In genomic region chr16:17777461-17777863, GRCh38 we compare ENCODE assay signal across 18 cellular contexts.
DNase-seq lines count a peak whose midpoint lies in the region; ATAC-seq and TF ChIP-seq lines count a peak whose summit lies in the region.
"Had no signal": no experiment of that assay in that cellular context is flagged by ENCODE, and none has a peak within 500 bp of the region (broad histone marks: within the 10 kb centered on the region; RNA-seq: fewer than 3 reads in every experiment).

No MANE protein-coding gene starts in this region.

- H3K9me3 Mint-ChIP-seq in WTC11 = peaks cover 8% of the 10 kb centered on the region
- H3K9me3 Mint-ChIP-seq: activated CD4-positive, alpha-beta T cell treated with anti-CD3 and anti-CD28 coated beads, Interleukin-2, amount 10 ng/mL, durations not matched to agents 24 days and 14 days; natural killer cell; stimulated activated naive CD8-positive, alpha-beta T cell treated with anti-CD3 and anti-CD28 coated beads, Interleukin-15, amount 100 ng/mL, for 72 hours had no signal

- CTCF ChIA-PET in WTC11 (lab: Charles Lee) = no interaction called here

- H3K4me1 ChIP-seq in HUES48 (ENCODE audit: control insufficient read depth, insufficient read depth, low read length) = peaks cover 5% of the 10 kb centered on the region; the same call in 1 of the 2 replicates
- H3K4me1 ChIP-seq: SJCRH30 had no signal

- TF ChIP-seq CTCF in fibroblast of the aortic adventitia (IDR thresholded peaks at IDR 0.05; ENCODE audit: insufficient read depth, low read length) (no peak), WTC11 (IDR thresholded peaks at IDR 0.05) (no peak)

- peak; percentile 16 for DNase-seq in AG08395 (ENCODE audit: low spot score)
- peak; percentile 58 for DNase-seq in fibroblast of the aortic adventitia (ENCODE audit: low read depth)
- no peak for DNase-seq in COLO668 (lab: John Stamatoyannopoulos, UW; ENCODE audit: unreplicated experiment)
- no peak for DNase-seq in WTC11 (ENCODE audit: low spot score)
- no peak for DNase-seq in CD1c-positive myeloid dendritic cell (ENCODE audit: extremely low spot score)
- DNase-seq: activated CD4-positive, alpha-beta T cell treated with anti-CD3 and anti-CD28 coated beads, Interleukin-2, amount 10 ng/mL, durations not matched to agents 24 days and 14 days; AML-193; effector CD8-positive, alpha-beta T cell; foreskin melanocyte; natural killer cell; NCI-H2029 treated with DMSO at 0.1 percent for 48 hours; SJCRH30; stimulated activated CD4-positive, alpha-beta T cell treated with anti-CD3 and anti-CD28 coated beads, Interleukin-15, amount 100 ng/mL, for 24 hours; stimulated activated naive CD8-positive, alpha-beta T cell treated with anti-CD3 and anti-CD28 coated beads, Interleukin-15, amount 100 ng/mL, for 72 hours had no signal

- POLR2A ChIA-PET in WTC11 (lab: Charles Lee) = no interaction called here

- H3K9ac ChIP-seq in HUES48 (ENCODE audit: low read depth, low read length) = no peak overlapping the region

- no peak overlapping the region for H3K4me3 ChIP-seq in HUES48 (ENCODE audit: low read depth, low read length)
- no peak overlapping the region for H3K4me3 ChIP-seq in fibroblast of the aortic adventitia (ENCODE audit: low read depth, low read length)
- H3K4me3 ChIP-seq: SJCRH30 had no signal

- ATAC-seq in SK-N-SH treated with all-trans-retinoic acid at 6 μM for 48 hours = peak; percentile 51
- ATAC-seq in WTC11 = no peak
- ATAC-seq in HG03159 (IDR thresholded peaks at IDR 0.05; ENCODE audit: unreplicated experiment) = no peak
- ATAC-seq: natural killer cell; stimulated activated naive CD8-positive, alpha-beta T cell treated with anti-CD3 and anti-CD28 coated beads, Interleukin-15, amount 100 ng/mL, for 72 hours had no signal

- H3K27ac ChIP-seq in HUES48 (ENCODE audit: low read depth, low read length) = peak overlapping the region; percentile 46
- H3K27ac ChIP-seq: SJCRH30 had no signal

- no peaks in the 10 kb centered on the region for H3K27me3 ChIP-seq in HUES48 (ENCODE audit: control insufficient read depth, insufficient read depth, low read length)
- H3K27me3 ChIP-seq: SJCRH30 had no signal

- H3K27me3 Mint-ChIP-seq in WTC11 (ENCODE audit: low read depth) = no peaks in the 10 kb centered on the region
- H3K27me3 Mint-ChIP-seq: activated CD4-positive, alpha-beta T cell treated with anti-CD3 and anti-CD28 coated beads, Interleukin-2, amount 10 ng/mL, durations not matched to agents 24 days and 14 days had no signal

- no peaks in the 10 kb centered on the region for H3K36me3 ChIP-seq in HUES48 (ENCODE audit: control insufficient read depth, insufficient read depth, low read length)
- H3K36me3 ChIP-seq: SJCRH30 had no signal

- H3K4me1 Mint-ChIP-seq in WTC11 = peaks cover 17% of the 10 kb centered on the region
- H3K4me1 Mint-ChIP-seq: activated CD4-positive, alpha-beta T cell treated with anti-CD3 and anti-CD28 coated beads, Interleukin-2, amount 10 ng/mL, durations not matched to agents 24 days and 14 days; natural killer cell; stimulated activated naive CD8-positive, alpha-beta T cell treated with anti-CD3 and anti-CD28 coated beads, Interleukin-15, amount 100 ng/mL, for 72 hours had no signal

- no peak overlapping the region for H3K27ac Mint-ChIP-seq in WTC11
- H3K27ac Mint-ChIP-seq: activated CD4-positive, alpha-beta T cell treated with anti-CD3 and anti-CD28 coated beads, Interleukin-2, amount 10 ng/mL, durations not matched to agents 24 days and 14 days; activated naive CD8-positive, alpha-beta T cell; natural killer cell; stimulated activated naive CD8-positive, alpha-beta T cell treated with anti-CD3 and anti-CD28 coated beads, Interleukin-15, amount 100 ng/mL, for 72 hours had no signal

- H3K9me3 ChIP-seq in HUES48 (ENCODE audit: control insufficient read depth, insufficient read depth, low read length) = no peaks in the 10 kb centered on the region
- H3K9me3 ChIP-seq: SJCRH30 had no signal

- H3K36me3 Mint-ChIP-seq in WTC11 = no peaks in the 10 kb centered on the region
- H3K36me3 Mint-ChIP-seq: activated naive CD8-positive, alpha-beta T cell; natural killer cell had no signal

- no peak overlapping the region for H3K4me3 Mint-ChIP-seq in WTC11
- H3K4me3 Mint-ChIP-seq: activated CD4-positive, alpha-beta T cell treated with anti-CD3 and anti-CD28 coated beads, Interleukin-2, amount 10 ng/mL, durations not matched to agents 24 days and 14 days; activated naive CD8-positive, alpha-beta T cell; natural killer cell; stimulated activated naive CD8-positive, alpha-beta T cell treated with anti-CD3 and anti-CD28 coated beads, Interleukin-15, amount 100 ng/mL, for 72 hours had no signal

TF ChIP-seq in SK-N-SH treated with all-trans-retinoic acid at 6 μM for 48 hours, 23 proteins besides CTCF, POLR2A, EP300 and RAD21 (continues in another document):
- TF ChIP-seq RARB (CRISPR knock-in tag; IDR thresholded peaks at IDR 0.05) (no peak), ZNF8 (CRISPR knock-in tag; IDR thresholded peaks at IDR 0.05) (no peak), ESRRG (CRISPR knock-in tag; IDR thresholded peaks at IDR 0.05) (no peak), TCF4 (CRISPR knock-in tag; IDR thresholded peaks at IDR 0.05; ENCODE audit: borderline replicate concordance) (no peak; the same call in 1 of the 2 replicates), TSHZ2 (CRISPR knock-in tag; IDR thresholded peaks at IDR 0.05) (no peak), SNAI2 (CRISPR knock-in tag; IDR thresholded peaks at IDR 0.05) (no peak), ZNF70 (CRISPR knock-in tag; IDR thresholded peaks at IDR 0.05) (0 out of 2 replicates have a peak, but pooled peaks have one; percentile 29), ISL1 (CRISPR knock-in tag; IDR thresholded peaks at IDR 0.05) (peak; percentile 34; the same call in 1 of the 2 replicates)

TF ChIP-seq in WTC11, 78 proteins besides CTCF, POLR2A, EP300 and RAD21:
- no peak for TF ChIP-seq ETV6 (CRISPR knock-in tag; IDR thresholded peaks at IDR 0.05)
- TF ChIP-seq ZNF121 (CRISPR knock-in tag; IDR thresholded peaks at IDR 0.05) = no peak
- TF ChIP-seq NR2C2 (CRISPR knock-in tag; IDR thresholded peaks at IDR 0.05) = no peak

Comparison
In these comparisons a context has a peak if more than half of its experiments do, and no peak if none do; other contexts are left out.
1. DNase-seq: peak in AG08395 (single experiment) and fibroblast of the aortic adventitia (single experiment); none in COLO668 (single experiment), WTC11 (single experiment) and CD1c-positive myeloid dendritic cell (single experiment).